25 cellular contexts compared by ENCODE assay signal in the genomic region with DNA sequence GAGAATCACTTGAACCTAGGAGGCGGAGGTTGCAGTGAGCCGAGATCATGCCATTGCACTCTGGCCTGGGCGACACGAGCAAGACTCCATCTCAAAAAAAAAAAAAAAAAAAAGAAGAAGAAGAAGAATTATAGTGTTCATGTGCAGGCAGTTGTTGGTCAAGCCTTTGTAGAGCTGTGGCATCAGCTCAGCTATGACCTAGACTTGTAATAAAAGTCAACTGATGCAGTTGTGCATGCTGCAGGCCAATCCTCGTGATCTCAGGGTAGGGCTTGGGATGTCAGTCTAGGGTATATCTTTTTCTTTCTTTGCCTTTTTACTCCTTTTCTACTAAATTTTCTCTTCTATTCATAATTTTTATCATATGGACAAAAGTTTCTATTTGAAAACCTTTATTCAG.
"Had no signal": no experiment of that assay in that cellular context is flagged by ENCODE, and none has a peak within 500 bp of the region (broad histone marks: within the 10 kb centered on the region; RNA-seq: fewer than 3 reads in every experiment).

No MANE protein-coding gene starts in this region.

- H3K36me3 ChIP-seq: neutrophil, pancreas, prostate gland, right lobe of liver, sigmoid colon, stomach, thoracic aorta, thyroid gland, tibial nerve, upper lobe of left lung, vagina had no signal

- H3K4me3 ChIP-seq: pancreas, prostate gland, right lobe of liver, sigmoid colon, stomach, thoracic aorta, thyroid gland, tibial nerve, upper lobe of left lung, vagina had no signal

- FAIRE-seq: pancreas, small intestine, urothelium cell line had no signal

- H3K27me3 ChIP-seq: neutrophil, pancreas, right lobe of liver, sigmoid colon, stomach, thyroid gland, tibial nerve, upper lobe of left lung, vagina had no signal

- ATAC-seq: naive thymus-derived CD8-positive, alpha-beta T cell; natural killer cell treated with Interleukin-12 subunit alpha and Interleukin-12 subunit beta and Interleukin-15 and Interleukin-18, amount 100 ng/mL, for 72 hours; pancreas; right cardiac atrium; right lobe of liver; stimulated activated effector memory CD8-positive, alpha-beta T cell treated with anti-CD3 and anti-CD28 coated beads, Interleukin-12 subunit alpha, Interleukin-12 subunit beta, amount 100 ng/mL, for 72 hours; stimulated activated naive B cell treated with anti-CD40 and anti-IgM and Interleukin-4, amounts not matched to agents 10 μg/mL and 1 μg/mL and 100 μg/mL, for 72 hours had no signal

- H3K4me1 ChIP-seq: prostate gland, right lobe of liver had no signal

- H3K9me3 ChIP-seq: neutrophil, pancreas, prostate gland, right lobe of liver, sigmoid colon, stomach, thoracic aorta, thyroid gland, tibial nerve, upper lobe of left lung, vagina had no signal

- H3K27ac ChIP-seq: neutrophil, pancreas, prostate gland, right lobe of liver, sigmoid colon, stomach, thoracic aorta, thyroid gland, tibial nerve, upper lobe of left lung, vagina had no signal

- DNase-seq: naive thymus-derived CD8-positive, alpha-beta T cell; nephron progenitor cell; nucleus accumbens; pancreas; right cardiac atrium; right lobe of liver; sigmoid colon; small intestine; stimulated activated CD4-positive, alpha-beta T cell treated with anti-CD3 and anti-CD28 coated beads, Interleukin-15, amount 100 ng/mL, for 24 hours; stimulated activated CD4-positive, alpha-beta T cell treated with anti-CD3 and anti-CD28 coated beads, Interleukin-2, amount 100 ng/mL, for 24 hours; stimulated activated CD4-positive, alpha-beta T cell treated with anti-CD3 and anti-CD28 coated beads, Interleukin-2, amount 100 ng/mL, for 48 hours; stimulated activated CD4-positive, alpha-beta T cell treated with anti-CD3 and anti-CD28 coated beads, Interleukin-4, amount 100 ng/mL, for 24 hours; stimulated activated naive B cell treated with anti-CD40 and anti-IgM and Interleukin-4, amounts not matched to agents 10 μg/mL and 1 μg/mL and 100 μg/mL, for 72 hours; stimulated activated naive CD4-positive, alpha-beta T cell treated with Interleukin-2 at 50 U/mL for 16 hours; stomach; thyroid gland; upper lobe of left lung had no signal
